In the genomic region with DNA sequence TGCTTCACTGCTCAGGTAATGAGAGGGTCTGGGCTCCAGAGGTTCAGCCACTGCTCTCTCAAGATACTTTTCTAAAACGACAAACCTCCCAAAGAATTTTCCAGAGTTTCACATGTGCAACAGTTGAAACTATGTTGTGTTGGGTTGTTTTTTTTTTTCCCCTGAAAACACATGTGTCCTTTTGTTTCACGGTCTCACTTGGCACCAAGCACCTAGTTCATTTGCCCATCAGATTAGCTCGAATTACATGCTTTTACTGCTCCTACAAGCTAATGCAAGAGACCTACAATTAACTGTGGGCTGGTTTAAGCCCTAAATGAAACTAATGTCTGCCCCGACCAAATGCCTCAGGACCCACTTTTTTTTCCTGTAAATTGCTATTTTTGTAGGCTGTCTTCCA, we compare ENCODE assay signal across 1 cellular context.
TF ChIP-seq lines count a peak whose summit lies in the region.

No MANE protein-coding gene starts in this region.

TF ChIP-seq in SK-N-SH, 30 proteins besides CTCF, POLR2A, EP300 and RAD21 (continued from another document):
- TF ChIP-seq, protein P1, sequence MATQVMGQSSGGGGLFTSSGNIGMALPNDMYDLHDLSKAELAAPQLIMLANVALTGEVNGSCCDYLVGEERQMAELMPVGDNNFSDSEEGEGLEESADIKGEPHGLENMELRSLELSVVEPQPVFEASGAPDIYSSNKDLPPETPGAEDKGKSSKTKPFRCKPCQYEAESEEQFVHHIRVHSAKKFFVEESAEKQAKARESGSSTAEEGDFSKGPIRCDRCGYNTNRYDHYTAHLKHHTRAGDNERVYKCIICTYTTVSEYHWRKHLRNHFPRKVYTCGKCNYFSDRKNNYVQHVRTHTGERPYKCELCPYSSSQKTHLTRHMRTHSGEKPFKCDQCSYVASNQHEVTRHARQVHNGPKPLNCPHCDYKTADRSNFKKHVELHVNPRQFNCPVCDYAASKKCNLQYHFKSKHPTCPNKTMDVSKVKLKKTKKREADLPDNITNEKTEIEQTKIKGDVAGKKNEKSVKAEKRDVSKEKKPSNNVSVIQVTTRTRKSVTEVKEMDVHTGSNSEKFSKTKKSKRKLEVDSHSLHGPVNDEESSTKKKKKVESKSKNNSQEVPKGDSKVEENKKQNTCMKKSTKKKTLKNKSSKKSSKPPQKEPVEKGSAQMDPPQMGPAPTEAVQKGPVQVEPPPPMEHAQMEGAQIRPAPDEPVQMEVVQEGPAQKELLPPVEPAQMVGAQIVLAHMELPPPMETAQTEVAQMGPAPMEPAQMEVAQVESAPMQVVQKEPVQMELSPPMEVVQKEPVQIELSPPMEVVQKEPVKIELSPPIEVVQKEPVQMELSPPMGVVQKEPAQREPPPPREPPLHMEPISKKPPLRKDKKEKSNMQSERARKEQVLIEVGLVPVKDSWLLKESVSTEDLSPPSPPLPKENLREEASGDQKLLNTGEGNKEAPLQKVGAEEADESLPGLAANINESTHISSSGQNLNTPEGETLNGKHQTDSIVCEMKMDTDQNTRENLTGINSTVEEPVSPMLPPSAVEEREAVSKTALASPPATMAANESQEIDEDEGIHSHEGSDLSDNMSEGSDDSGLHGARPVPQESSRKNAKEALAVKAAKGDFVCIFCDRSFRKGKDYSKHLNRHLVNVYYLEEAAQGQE (IDR thresholded peaks at IDR 0.05; ENCODE audit: low read depth, low read length), result no peak
- TF ChIP-seq, protein P2, sequence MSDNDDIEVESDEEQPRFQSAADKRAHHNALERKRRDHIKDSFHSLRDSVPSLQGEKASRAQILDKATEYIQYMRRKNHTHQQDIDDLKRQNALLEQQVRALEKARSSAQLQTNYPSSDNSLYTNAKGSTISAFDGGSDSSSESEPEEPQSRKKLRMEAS (IDR thresholded peaks at IDR 0.05; ENCODE audit: low read depth), result no peak
- TF ChIP-seq, protein P3, sequence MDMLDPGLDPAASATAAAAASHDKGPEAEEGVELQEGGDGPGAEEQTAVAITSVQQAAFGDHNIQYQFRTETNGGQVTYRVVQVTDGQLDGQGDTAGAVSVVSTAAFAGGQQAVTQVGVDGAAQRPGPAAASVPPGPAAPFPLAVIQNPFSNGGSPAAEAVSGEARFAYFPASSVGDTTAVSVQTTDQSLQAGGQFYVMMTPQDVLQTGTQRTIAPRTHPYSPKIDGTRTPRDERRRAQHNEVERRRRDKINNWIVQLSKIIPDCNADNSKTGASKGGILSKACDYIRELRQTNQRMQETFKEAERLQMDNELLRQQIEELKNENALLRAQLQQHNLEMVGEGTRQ (IDR thresholded peaks at IDR 0.05; ENCODE audit: borderline replicate concordance, low read depth, low read length), result no peak
- TF ChIP-seq TEAD4 (IDR thresholded peaks at IDR 0.05; ENCODE audit: borderline replicate concordance, insufficient read depth), result no peak
- no peak for TF ChIP-seq ELF1 (IDR thresholded peaks at IDR 0.05)
- TF ChIP-seq, protein P4, sequence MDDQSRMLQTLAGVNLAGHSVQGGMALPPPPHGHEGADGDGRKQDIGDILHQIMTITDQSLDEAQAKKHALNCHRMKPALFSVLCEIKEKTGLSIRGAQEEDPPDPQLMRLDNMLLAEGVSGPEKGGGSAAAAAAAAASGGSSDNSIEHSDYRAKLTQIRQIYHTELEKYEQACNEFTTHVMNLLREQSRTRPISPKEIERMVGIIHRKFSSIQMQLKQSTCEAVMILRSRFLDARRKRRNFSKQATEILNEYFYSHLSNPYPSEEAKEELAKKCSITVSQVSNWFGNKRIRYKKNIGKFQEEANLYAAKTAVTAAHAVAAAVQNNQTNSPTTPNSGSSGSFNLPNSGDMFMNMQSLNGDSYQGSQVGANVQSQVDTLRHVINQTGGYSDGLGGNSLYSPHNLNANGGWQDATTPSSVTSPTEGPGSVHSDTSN (IDR thresholded peaks at IDR 0.05), result no peak
- TF ChIP-seq RCOR1 (IDR thresholded peaks at IDR 0.05; ENCODE audit: low read length), result peak; percentile 98
- TF ChIP-seq MEF2A (IDR thresholded peaks at IDR 0.05; ENCODE audit: borderline replicate concordance, low read depth), result no peak
- no peak for TF ChIP-seq GABPA (IDR thresholded peaks at IDR 0.05; ENCODE audit: low read depth)
- TF ChIP-seq, protein P5, sequence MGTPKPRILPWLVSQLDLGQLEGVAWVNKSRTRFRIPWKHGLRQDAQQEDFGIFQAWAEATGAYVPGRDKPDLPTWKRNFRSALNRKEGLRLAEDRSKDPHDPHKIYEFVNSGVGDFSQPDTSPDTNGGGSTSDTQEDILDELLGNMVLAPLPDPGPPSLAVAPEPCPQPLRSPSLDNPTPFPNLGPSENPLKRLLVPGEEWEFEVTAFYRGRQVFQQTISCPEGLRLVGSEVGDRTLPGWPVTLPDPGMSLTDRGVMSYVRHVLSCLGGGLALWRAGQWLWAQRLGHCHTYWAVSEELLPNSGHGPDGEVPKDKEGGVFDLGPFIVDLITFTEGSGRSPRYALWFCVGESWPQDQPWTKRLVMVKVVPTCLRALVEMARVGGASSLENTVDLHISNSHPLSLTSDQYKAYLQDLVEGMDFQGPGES (IDR thresholded peaks at IDR 0.05; ENCODE audit: low read depth, low read length), result no peak
- no peak for TF ChIP-seq FOSL2 (IDR thresholded peaks at IDR 0.05; ENCODE audit: borderline replicate concordance, low read depth)
- TF ChIP-seq TCF12 (IDR thresholded peaks at IDR 0.05), result no peak
- no peak for TF ChIP-seq YY1 (IDR thresholded peaks at IDR 0.05; ENCODE audit: low read depth)
- TF ChIP-seq POLR2AphosphoS5 (IDR thresholded peaks at IDR 0.05; ENCODE audit: low read depth, low read length), result no peak
- TF ChIP-seq CHD2 (IDR thresholded peaks at IDR 0.05; ENCODE audit: low read length, partially characterized antibody), result peak; percentile 82
- no peak for TF ChIP-seq FOXM1 (IDR thresholded peaks at IDR 0.05; ENCODE audit: low read depth)
- no peak for TF ChIP-seq JUND (IDR thresholded peaks at IDR 0.05)
- TF ChIP-seq SMC3 (IDR thresholded peaks at IDR 0.05; ENCODE audit: low read depth, low read length), result 0 out of 2 replicates have a peak, but pooled peaks have one; percentile 2
